Comparison of ENCODE assay signal across 13 cellular contexts in the genomic region with DNA sequence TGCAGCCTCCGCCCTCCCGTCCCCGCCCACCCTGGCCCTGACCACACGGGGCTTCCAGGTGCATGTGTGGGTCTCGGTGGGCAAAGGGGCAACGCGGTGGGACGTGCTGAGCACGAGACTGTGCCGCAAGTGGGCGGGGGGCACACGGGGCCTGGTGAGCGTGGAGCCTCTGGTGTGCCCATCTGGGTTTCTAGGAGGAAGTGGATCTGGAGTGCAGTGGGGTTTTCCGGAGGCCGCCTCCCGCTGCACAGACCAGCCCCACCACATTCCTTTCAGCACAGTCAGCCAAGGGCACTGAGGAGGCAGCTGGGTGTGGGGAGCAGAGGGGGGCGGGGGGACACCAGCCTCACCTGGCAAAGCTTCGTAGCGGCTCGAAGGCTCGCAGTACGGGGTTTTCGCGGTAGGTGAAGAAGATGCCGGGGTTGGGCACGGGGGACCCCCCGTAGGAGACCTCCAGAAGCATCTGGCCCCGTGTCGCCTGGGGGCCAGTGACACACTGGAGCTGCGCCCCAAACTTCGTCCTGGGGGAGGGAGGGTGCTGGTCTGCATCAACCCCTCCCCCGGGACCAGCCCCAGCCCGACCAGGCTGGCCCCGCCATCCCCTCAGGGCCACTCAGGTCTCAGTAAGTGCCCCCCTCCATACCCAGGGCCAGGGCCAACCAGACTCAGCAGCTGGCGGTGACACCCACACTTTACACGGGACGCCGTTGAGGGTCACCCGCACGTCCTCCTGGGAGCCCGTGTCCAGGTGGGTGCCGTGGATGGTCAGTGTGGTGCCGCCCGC. TPM values are rescaled to one million over a fixed set of nuclear protein-coding genes. Genes with fewer than 3 reads are reported as not detected.
DNase-seq lines count a peak whose midpoint lies in the region; ATAC-seq, FAIRE-seq and TF ChIP-seq lines count a peak whose summit lies in the region.
"Had no signal": no experiment of that assay in that cellular context is flagged by ENCODE, and none has a peak within 500 bp of the region (broad histone marks: within the 10 kb centered on the region; RNA-seq: fewer than 3 reads in every experiment).

No MANE protein-coding gene starts in this region.

- no peaks in the 10 kb centered on the region for H3K23me2 ChIP-seq in H1 (ENCODE audit: low read depth, low read length)

- no peak overlapping the region for H2BK20ac ChIP-seq in H1 (ENCODE audit: low read length)

- no peaks in the 10 kb centered on the region for H3K36me3 Mint-ChIP-seq in memory B cell
- no peaks in the 10 kb centered on the region for H3K36me3 Mint-ChIP-seq in activated CD4-positive, alpha-beta memory T cell treated with anti-CD3 and anti-CD28 coated beads, Interleukin-2, amount 10 ng/mL, durations not matched to agents 7 days and 5 days (ENCODE audit: low read depth)

- H3K14ac ChIP-seq in H1 (ENCODE audit: insufficient read length) = no peak overlapping the region

- H2BK12ac ChIP-seq in H1 (ENCODE audit: low read depth, low read length) = no peak overlapping the region

- peak overlapping the region; percentile 68 for H4K8ac ChIP-seq in H1 (ENCODE audit: extremely low read depth, insufficient read depth, low read length)

- H3K9me3 ChIP-seq in A673 (ENCODE audit: low read depth, low read length, poor library complexity, severe bottlenecking) = no peaks in the 10 kb centered on the region
- H3K9me3 ChIP-seq in H1 (ENCODE audit: insufficient read depth in 2 of 2, low read depth in 1 of 2, low read length in 1 of 2) = peaks cover 0 to under 1% of the 10 kb centered on the region in 2 experiments; a peak in 1 of 4 replicates
- no peaks in the 10 kb centered on the region for H3K9me3 ChIP-seq in tibial artery
- no peaks in the 10 kb centered on the region for H3K9me3 ChIP-seq in WERI-Rb-1 (ENCODE audit: severe bottlenecking)

- no peak overlapping the region for H3K4ac ChIP-seq in H1 (replicated peaks; ENCODE audit: insufficient read length, low read depth, low read length)

- no peaks in the 10 kb centered on the region for H3K4me1 ChIP-seq in A673 (ENCODE audit: insufficient read depth, low read length, poor library complexity, severe bottlenecking)
- peaks cover 0 to 2% (median 0%) of the 10 kb centered on the region in 4 experiments; a peak in 2 of 7 replicates for H3K4me1 ChIP-seq in H1 (replicated peaks in 1 of 4; ENCODE audit: control insufficient read depth in 3 of 4, insufficient read depth in 4 of 4, low read length in 3 of 4)
- peaks cover 0 to 23% (median 0%) of the 10 kb centered on the region in 4 donors for H3K4me1 ChIP-seq in tibial artery

- peak; percentile 46 for ATAC-seq in memory B cell (ENCODE audit: low read depth)

- H3K4me1 Mint-ChIP-seq in memory B cell = no peaks in the 10 kb centered on the region
- no peaks in the 10 kb centered on the region for H3K4me1 Mint-ChIP-seq in activated CD4-positive, alpha-beta memory T cell treated with anti-CD3 and anti-CD28 coated beads, Interleukin-2, amount 10 ng/mL, durations not matched to agents 7 days and 5 days
- H3K4me1 Mint-ChIP-seq: B cell had no signal

- no peak overlapping the region for H3K18ac ChIP-seq in H1 (ENCODE audit: extremely low read depth, low read length)

- no peak overlapping the region for H4K91ac ChIP-seq in H1 (replicated peaks; ENCODE audit: insufficient read length, low read length)

- TF ChIP-seq EP300 in H1 (IDR thresholded peaks at IDR 0.05; ENCODE audit: borderline replicate concordance in 1 of 2, low read depth in 2 of 2, low read length in 2 of 2) = no peak

- H3K9me3 Mint-ChIP-seq in memory B cell = no peaks in the 10 kb centered on the region
- H3K9me3 Mint-ChIP-seq in activated CD4-positive, alpha-beta memory T cell treated with anti-CD3 and anti-CD28 coated beads, Interleukin-2, amount 10 ng/mL, durations not matched to agents 7 days and 5 days = no peaks in the 10 kb centered on the region
- H3K9me3 Mint-ChIP-seq: stimulated activated naive CD8-positive, alpha-beta T cell treated with anti-CD3 and anti-CD28 coated beads, Interleukin-15, Interleukin-2, amounts not matched to agents 100 ng/mL and 50 ng/mL, for 24 hours had no signal

- CTCF ChIA-PET in A673 (lab: Charles Lee) = no interaction called here
- CTCF ChIA-PET in H1 (lab: Charles Lee; ENCODE audit: partially characterized antibody) = interaction anchor here (1.7 to 1.9 kb wide), 2 partner anchors 10 to 58 kb away, joined by 3 to 6 read pairs; no protein-coding TSS in a partner anchor
- CTCF ChIA-PET in activated CD4-positive, alpha-beta memory T cell treated with anti-CD3 and anti-CD28 coated beads, Interleukin-2, amount 10 ng/mL, durations not matched to agents 7 days and 5 days (lab: Charles Lee) = no interaction called here

- no peak for FAIRE-seq in H1 (lab: Jason Lieb, UNC)
- FAIRE-seq: GM18507 had no signal

- no TSS peak for BruUV-seq in A673 (replicated peaks; lab: Mats Ljungman, UMichigan)

- H4K5ac ChIP-seq in H1 (ENCODE audit: insufficient read length, low read depth, low read length) = no peak overlapping the region

- H3K4me3 Mint-ChIP-seq in memory B cell = no peak overlapping the region
- H3K4me3 Mint-ChIP-seq in activated CD4-positive, alpha-beta memory T cell treated with anti-CD3 and anti-CD28 coated beads, Interleukin-2, amount 10 ng/mL, durations not matched to agents 7 days and 5 days = no peak overlapping the region
- H3K4me3 Mint-ChIP-seq: B cell; stimulated activated naive CD8-positive, alpha-beta T cell treated with anti-CD3 and anti-CD28 coated beads, Interleukin-15, Interleukin-2, amounts not matched to agents 100 ng/mL and 50 ng/mL, for 24 hours had no signal

- WGBS in H1 (ENCODE audit: extremely low coverage in 1 of 2, insufficient coverage in 1 of 2, insufficient read length in 1 of 2, insufficient replicate concordance in 2 of 2, low coverage in 1 of 2, low lambda C conversion rate in 2 of 2, missing lambda C conversion rate in 1 of 2), 2 experiments = 90% methylated on average over 36 of the region's 44 CpGs; no CpG with 5 or more reads in 1 of the 2 experiments

- H2AK5ac ChIP-seq in H1 (ENCODE audit: low read depth, low read length) = no peak overlapping the region

- H3K27ac ChIP-seq in A673 (ENCODE audit: low read depth, low read length, poor library complexity, severe bottlenecking) (no peak overlapping the region), H1 (ENCODE audit: low read depth, low read length) (peak overlapping the region; percentile 24; the same call in 1 of the 2 replicates), tibial artery (no peak overlapping the region), WERI-Rb-1 (no peak overlapping the region)

- H3K4me3 ChIP-seq in A673 (ENCODE audit: low read depth, low read length, poor library complexity, severe bottlenecking) = no peak overlapping the region
- H3K4me3 ChIP-seq in H1 (ENCODE audit: extremely low read depth in 1 of 4, insufficient read depth in 2 of 4, low read depth in 3 of 4, low read length in 4 of 4) = no peak overlapping the region
- H3K4me3 ChIP-seq in tibial artery = no peak overlapping the region
- no peak overlapping the region for H3K4me3 ChIP-seq in WERI-Rb-1 (ENCODE audit: low read depth, low read length)

- H3K79me1 ChIP-seq in H1 (ENCODE audit: low read depth, low read length) = no peaks in the 10 kb centered on the region

- DNase-seq in A673 (ENCODE audit: low spot score) (peak; percentile 55), M059J (ENCODE audit: low read depth) (peak; percentile 79), H1 (ENCODE audit: low read depth in 1 of 2, low spot score in 2 of 2) (no peak), memory B cell (ENCODE audit: low spot score in 2 of 2) (no peak), posterior vena cava (ENCODE audit: low spot score) (no peak), tibial artery (no peak), WERI-Rb-1 (no peak)
- DNase-seq in activated CD4-positive, alpha-beta memory T cell treated with anti-CD3 and anti-CD28 coated beads, Interleukin-2, amount 10 ng/mL, durations not matched to agents 7 days and 5 days = no peak
- DNase-seq: activated CD4-positive, alpha-beta T cell treated with anti-CD3 and anti-CD28 coated beads, Interleukin-2, amount 50 U/mL, for 1 hour; NK-92 treated with Interleukin-12 subunit alpha and Interleukin-12 subunit beta, amount 100 ng/mL, for 24 hours had no signal

- no peak for TF ChIP-seq POLR2A in H1 (IDR thresholded peaks at IDR 0.05; ENCODE audit: control extremely low read depth in 1 of 2, low read depth in 2 of 2, low read length in 2 of 2)

- TF ChIP-seq CTCF in A673 (conservative IDR thresholded peaks at IDR 0.05; ENCODE audit: low read depth, low read length) (no peak), H1 (IDR thresholded peaks at IDR 0.05; ENCODE audit: control extremely low read depth in 1 of 3, insufficient read depth in 1 of 3, low read depth in 1 of 3, low read length in 3 of 3) (no peak), tibial artery (IDR thresholded peaks at IDR 0.05) (no peak), WERI-Rb-1 (IDR thresholded peaks at IDR 0.05; ENCODE audit: low read depth, low read length) (no peak)

- no peak overlapping the region for H3K9ac ChIP-seq in H1 (replicated peaks in 1 of 4; ENCODE audit: extremely low read depth in 1 of 4, low read depth in 3 of 4, low read length in 3 of 4)

- H3K27me3 ChIP-seq in A673 (replicated peaks; ENCODE audit: insufficient read depth, low read depth, low read length, poor library complexity) (no peaks in the 10 kb centered on the region), H1 (replicated peaks in 1 of 4; ENCODE audit: control insufficient read depth in 3 of 4, extremely low read depth in 1 of 4, insufficient read depth in 3 of 4, low read length in 3 of 4) (no peaks in the 10 kb centered on the region), tibial artery (no peaks in the 10 kb centered on the region), WERI-Rb-1 (ENCODE audit: insufficient read depth, low read depth, severe bottlenecking) (no peaks in the 10 kb centered on the region)

- H4K20me1 ChIP-seq in H1 (replicated peaks in 1 of 2; ENCODE audit: control insufficient read depth in 1 of 2, insufficient read depth in 2 of 2, low read length in 2 of 2) = peaks cover 0 to 12% of the 10 kb centered on the region in 2 experiments

- H3K27ac Mint-ChIP-seq in memory B cell = no peak overlapping the region
- no peak overlapping the region for H3K27ac Mint-ChIP-seq in activated CD4-positive, alpha-beta memory T cell treated with anti-CD3 and anti-CD28 coated beads, Interleukin-2, amount 10 ng/mL, durations not matched to agents 7 days and 5 days
- H3K27ac Mint-ChIP-seq: B cell; stimulated activated naive CD8-positive, alpha-beta T cell treated with anti-CD3 and anti-CD28 coated beads, Interleukin-15, Interleukin-2, amounts not matched to agents 100 ng/mL and 50 ng/mL, for 24 hours had no signal

- no peak overlapping the region for H2BK120ac ChIP-seq in H1 (replicated peaks; ENCODE audit: low read depth, low read length)

- peaks cover 2% of the 10 kb centered on the region for H3K27me3 Mint-ChIP-seq in memory B cell
- H3K27me3 Mint-ChIP-seq in activated CD4-positive, alpha-beta memory T cell treated with anti-CD3 and anti-CD28 coated beads, Interleukin-2, amount 10 ng/mL, durations not matched to agents 7 days and 5 days = no peaks in the 10 kb centered on the region
- H3K27me3 Mint-ChIP-seq: B cell; stimulated activated naive CD8-positive, alpha-beta T cell treated with anti-CD3 and anti-CD28 coated beads, Interleukin-15, Interleukin-2, amounts not matched to agents 100 ng/mL and 50 ng/mL, for 24 hours had no signal

- intact Hi-C loops in A673 (cut with micrococcal nuclease; ENCODE audit: unreplicated experiment) = no loop called here
- intact Hi-C loops in posterior vena cava (cut with DNase I) = no loop called here
- intact Hi-C loops in tibial artery (cut with DNase I; ENCODE audit: low total_unique reads) = no loop called here

- H2AFZ ChIP-seq in H1 (ENCODE audit: low read length) = no peak overlapping the region

- POLR2A ChIA-PET in A673 (lab: Charles Lee; ENCODE audit: low non-redundant PET) (no interaction called here), H1 (lab: Charles Lee; ENCODE audit: partially characterized antibody) (interaction anchor here (1.0 to 1.2 kb wide), 3 partner anchors 8 to 26 kb away, joined by 3 to 6 read pairs (median 4); no protein-coding TSS in a partner anchor)
- POLR2A ChIA-PET in activated CD4-positive, alpha-beta memory T cell treated with anti-CD3 and anti-CD28 coated beads, Interleukin-2, amount 10 ng/mL, durations not matched to agents 7 days and 5 days (lab: Charles Lee) = no interaction called here

- peaks cover 86% of the 10 kb centered on the region for H3K36me3 ChIP-seq in A673 (ENCODE audit: insufficient read depth, low read length, poor library complexity, severe bottlenecking)
- H3K36me3 ChIP-seq in H1 (ENCODE audit: control insufficient read depth in 2 of 4, insufficient read depth in 4 of 4, low read length in 3 of 4) = peaks cover 23 to 86% (median 37%) of the 10 kb centered on the region in 4 experiments
- H3K36me3 ChIP-seq in tibial artery = peaks cover 90 to 98% (median 95%) of the 10 kb centered on the region in 3 donors
- peaks cover 78% of the 10 kb centered on the region for H3K36me3 ChIP-seq in WERI-Rb-1

- no peaks in the 10 kb centered on the region for H3K79me2 ChIP-seq in H1 (ENCODE audit: control insufficient read depth in 1 of 2, insufficient read depth in 2 of 2, low read length in 2 of 2)

- no peak overlapping the region for H3K4me2 ChIP-seq in H1 (ENCODE audit: insufficient read depth in 1 of 2, low read depth in 2 of 2, low read length in 2 of 2)

- no peak overlapping the region for H3K56ac ChIP-seq in H1 (replicated peaks; ENCODE audit: insufficient read length, low read depth, low read length)

- H3K23ac ChIP-seq in H1 (ENCODE audit: insufficient read length) = no peak overlapping the region

- H2BK15ac ChIP-seq in H1 (ENCODE audit: low read length) = no peak overlapping the region

- H2BK5ac ChIP-seq in H1 (ENCODE audit: low read depth, low read length) = no peak overlapping the region

- TF ChIP-seq RAD21 in H1 (IDR thresholded peaks at IDR 0.05 in 1 of 2, conservative IDR thresholded peaks at IDR 0.05 in 1 of 2; ENCODE audit: low read depth in 2 of 2, low read length in 2 of 2) = no peak

RNA-seq across cellular contexts. Expression of gene MAPK11, which starts 12.4 kb away (rescaled TPM):
- 5.4 and 10.4 TPM in 2 replicates for total RNA-seq in A673 (2021)
- 1.7 and 1.9 TPM in 2 replicates for total RNA-seq in M059J (2014; rRNA removed; shearing (Covaris generic))
- 1.5 TPM in 2 replicates for total RNA-seq in H1 (2021; fragmentation: NEBNext Ultra II Directional; extraction: Animal tissue kit (Norgen Biotek cat#: 25700))
- 0.70 and 1.5 TPM in 2 replicates for polyA plus RNA-seq in H1 (2011; rRNA removed)
- polyA plus RNA-seq in H1 (2011; cell fraction: cytosol; rRNA removed) = 1.1 TPM
- polyA plus RNA-seq in H1 (2011; cell fraction: nucleus; rRNA removed) = 4.6 TPM
- polyA plus RNA-seq in H1 (2012, experiment 1 of 2) = 0.36 to 1.7 TPM (median 1.1 TPM) in 4 replicates
- 0.45 TPM for polyA plus RNA-seq in H1 (2012, experiment 2 of 2)
- 0.87 TPM for polyA plus RNA-seq in H1 (2013, experiment 1 of 2)
- polyA plus RNA-seq in H1 (2013, experiment 2 of 2) = 0.96 TPM
- 0.57 and 0.68 TPM in 2 replicates for polyA minus RNA-seq in H1 (2011; rRNA and poly(A)+ RNA removed)
- polyA minus RNA-seq in H1 (2011; cell fraction: cytosol; rRNA and poly(A)+ RNA removed) = not detected
- polyA minus RNA-seq in H1 (2011; cell fraction: nucleus; rRNA and poly(A)+ RNA removed) = 1.00 TPM
- total RNA-seq in posterior vena cava = 10 to 100 TPM; 11.5 to 11.6 TPM
- total RNA-seq in activated CD4-positive, alpha-beta memory T cell treated with anti-CD3 and anti-CD28 coated beads, Interleukin-2, amount 10 ng/mL, durations not matched to agents 7 days and 5 days = 10 to 100 TPM; 13.4 to 14.2 TPM

RNA-seq across cellular contexts. Expression of gene MAPK12, which starts 21.1 kb away (rescaled TPM):
- total RNA-seq in A673 (2021) (20.8 and 27.5 TPM in 2 replicates), posterior vena cava (10 to 100 TPM; 10.4 to 13.2 TPM)
- 10.1 and 16.9 TPM in 2 replicates for total RNA-seq in M059J (2014; rRNA removed; shearing (Covaris generic))
- total RNA-seq in H1 (2021; fragmentation: NEBNext Ultra II Directional; extraction: Animal tissue kit (Norgen Biotek cat#: 25700)) = 15.6 and 20.3 TPM in 2 replicates
- polyA plus RNA-seq in H1 (2011; rRNA removed) = 17.3 and 25.9 TPM in 2 replicates
- 24.5 TPM for polyA plus RNA-seq in H1 (2011; cell fraction: cytosol; rRNA removed)
- 83.3 TPM for polyA plus RNA-seq in H1 (2011; cell fraction: nucleus; rRNA removed)
- polyA plus RNA-seq in H1 (2012, experiment 1 of 2) = 13.2 to 20.0 TPM (median 18.2 TPM) in 4 replicates
- 15.2 TPM for polyA plus RNA-seq in H1 (2012, experiment 2 of 2)
- 14.5 TPM for polyA plus RNA-seq in H1 (2013, experiment 1 of 2)
- 11.9 TPM for polyA plus RNA-seq in H1 (2013, experiment 2 of 2)
- polyA minus RNA-seq in H1 (2011; rRNA and poly(A)+ RNA removed) = 8.8 and 9.6 TPM in 2 replicates
- 11.2 TPM for polyA minus RNA-seq in H1 (2011; cell fraction: cytosol; rRNA and poly(A)+ RNA removed)
- 19.5 TPM for polyA minus RNA-seq in H1 (2011; cell fraction: nucleus; rRNA and poly(A)+ RNA removed)
- 1 to 10 TPM; 4.8 to 5.8 TPM for total RNA-seq in activated CD4-positive, alpha-beta memory T cell treated with anti-CD3 and anti-CD28 coated beads, Interleukin-2, amount 10 ng/mL, durations not matched to agents 7 days and 5 days

RNA-seq across cellular contexts. Expression of gene PLXNB2, which starts 24.9 kb away (rescaled TPM):
- total RNA-seq in A673 (2021) (155 and 173 TPM in 2 replicates), posterior vena cava (100 to 1,000 TPM; 108 to 125 TPM)
- 44.4 and 59.5 TPM in 2 replicates for total RNA-seq in M059J (2014; rRNA removed; shearing (Covaris generic))
- 92.8 and 106 TPM in 2 replicates for total RNA-seq in H1 (2021; fragmentation: NEBNext Ultra II Directional; extraction: Animal tissue kit (Norgen Biotek cat#: 25700))
- 58.3 and 83.3 TPM in 2 replicates for polyA plus RNA-seq in H1 (2011; rRNA removed)
- polyA plus RNA-seq in H1 (2011; cell fraction: cytosol; rRNA removed) = 58.5 TPM
- polyA plus RNA-seq in H1 (2011; cell fraction: nucleus; rRNA removed) = 226 TPM
- polyA plus RNA-seq in H1 (2012, experiment 1 of 2) = 63.1 to 97.9 TPM (median 90.3 TPM) in 4 replicates
- 97.7 TPM for polyA plus RNA-seq in H1 (2012, experiment 2 of 2)
- 115 TPM for polyA plus RNA-seq in H1 (2013, experiment 1 of 2)
- polyA plus RNA-seq in H1 (2013, experiment 2 of 2) = 92.5 TPM
- 71.0 and 71.3 TPM in 2 replicates for polyA minus RNA-seq in H1 (2011; rRNA and poly(A)+ RNA removed)
- 70.6 TPM for polyA minus RNA-seq in H1 (2011; cell fraction: cytosol; rRNA and poly(A)+ RNA removed)
- polyA minus RNA-seq in H1 (2011; cell fraction: nucleus; rRNA and poly(A)+ RNA removed) = 62.9 TPM
- 10 to 100 TPM; 21.5 to 23.5 TPM for total RNA-seq in activated CD4-positive, alpha-beta memory T cell treated with anti-CD3 and anti-CD28 coated beads, Interleukin-2, amount 10 ng/mL, durations not matched to agents 7 days and 5 days

RNA-seq across cellular contexts. Expression of gene HDAC10, which starts 31.5 kb away (rescaled TPM):
- total RNA-seq in A673 (2021) = 38.6 and 42.8 TPM in 2 replicates
- 5.4 and 12.3 TPM in 2 replicates for total RNA-seq in M059J (2014; rRNA removed; shearing (Covaris generic))
- total RNA-seq in H1 (2021; fragmentation: NEBNext Ultra II Directional; extraction: Animal tissue kit (Norgen Biotek cat#: 25700)) = 21.2 and 26.4 TPM in 2 replicates
- 11.2 and 18.8 TPM in 2 replicates for polyA plus RNA-seq in H1 (2011; rRNA removed)
- polyA plus RNA-seq in H1 (2011; cell fraction: cytosol; rRNA removed) = 11.2 TPM
- 131 TPM for polyA plus RNA-seq in H1 (2011; cell fraction: nucleus; rRNA removed)
- 13.3 to 28.3 TPM (median 25.5 TPM) in 4 replicates for polyA plus RNA-seq in H1 (2012, experiment 1 of 2)
- 14.3 TPM for polyA plus RNA-seq in H1 (2012, experiment 2 of 2)
- 11.9 TPM for polyA plus RNA-seq in H1 (2013, experiment 1 of 2)
- 11.8 TPM for polyA plus RNA-seq in H1 (2013, experiment 2 of 2)
- polyA minus RNA-seq in H1 (2011; rRNA and poly(A)+ RNA removed) = 6.1 and 7.2 TPM in 2 replicates
- 11.4 TPM for polyA minus RNA-seq in H1 (2011; cell fraction: cytosol; rRNA and poly(A)+ RNA removed)
- polyA minus RNA-seq in H1 (2011; cell fraction: nucleus; rRNA and poly(A)+ RNA removed) = 34.8 TPM
- 10 to 100 TPM; 14.1 to 23.6 TPM for total RNA-seq in posterior vena cava
- 10 to 100 TPM; 83.7 to 90.0 TPM for total RNA-seq in activated CD4-positive, alpha-beta memory T cell treated with anti-CD3 and anti-CD28 coated beads, Interleukin-2, amount 10 ng/mL, durations not matched to agents 7 days and 5 days

RNA-seq across cellular contexts. Expression of gene TUBGCP6, which starts 37.7 kb away (rescaled TPM):
- total RNA-seq in A673 (2021) = 31.0 and 33.1 TPM in 2 replicates
- 1.7 and 12.5 TPM in 2 replicates for total RNA-seq in M059J (2014; rRNA removed; shearing (Covaris generic))
- total RNA-seq in H1 (2021; fragmentation: NEBNext Ultra II Directional; extraction: Animal tissue kit (Norgen Biotek cat#: 25700)) = 23.5 and 24.7 TPM in 2 replicates
- 24.2 and 33.6 TPM in 2 replicates for polyA plus RNA-seq in H1 (2011; rRNA removed)
- 23.5 TPM for polyA plus RNA-seq in H1 (2011; cell fraction: cytosol; rRNA removed)
- 176 TPM for polyA plus RNA-seq in H1 (2011; cell fraction: nucleus; rRNA removed)
- 18.5 to 28.4 TPM (median 26.1 TPM) in 4 replicates for polyA plus RNA-seq in H1 (2012, experiment 1 of 2)
- polyA plus RNA-seq in H1 (2012, experiment 2 of 2) = 17.2 TPM
- 14.6 TPM for polyA plus RNA-seq in H1 (2013, experiment 1 of 2)
- polyA plus RNA-seq in H1 (2013, experiment 2 of 2) = 13.0 TPM
- 14.8 and 14.9 TPM in 2 replicates for polyA minus RNA-seq in H1 (2011; rRNA and poly(A)+ RNA removed)
- polyA minus RNA-seq in H1 (2011; cell fraction: cytosol; rRNA and poly(A)+ RNA removed) = 13.8 TPM
- polyA minus RNA-seq in H1 (2011; cell fraction: nucleus; rRNA and poly(A)+ RNA removed) = 34.9 TPM
- total RNA-seq in posterior vena cava = 10 to 100 TPM; 20.6 to 23.4 TPM
- total RNA-seq in activated CD4-positive, alpha-beta memory T cell treated with anti-CD3 and anti-CD28 coated beads, Interleukin-2, amount 10 ng/mL, durations not matched to agents 7 days and 5 days = 10 to 100 TPM; 50.6 to 53.9 TPM

Comparison
In these comparisons a context has a peak if more than half of its experiments do, and no peak if none do; other contexts are left out.
1. DNase-seq: peak in A673 (single experiment) and M059J (single experiment); none in H1 (0 of 2), memory B cell (0 of 2), posterior vena cava (single experiment), activated CD4-positive, alpha-beta memory T cell treated with anti-CD3 and anti-CD28 coated beads, Interleukin-2, amount 10 ng/mL, durations not matched to agents 7 days and 5 days (single experiment), tibial artery (0 of 2) and WERI-Rb-1 (single experiment).